1 cellular context compared by ENCODE assay signal in genomic region chr22:29334696-29335344, GRCh38.
TF ChIP-seq lines count a peak whose summit lies in the region.

No MANE protein-coding gene starts in this region.

TF ChIP-seq in HCT116, 20 proteins besides CTCF, POLR2A, EP300 and RAD21 (continued from another document):
- TF ChIP-seq REST (IDR thresholded peaks at IDR 0.05; ENCODE audit: low read depth) = no peak
- TF ChIP-seq SP1 (IDR thresholded peaks at IDR 0.05; ENCODE audit: low read depth) = no peak
- TF ChIP-seq TCF7L2 (IDR thresholded peaks at IDR 0.05; ENCODE audit: borderline replicate concordance, extremely low read depth, insufficient read depth, insufficient read length) = no peak
- no peak for TF ChIP-seq CBX3 (IDR thresholded peaks at IDR 0.05; ENCODE audit: low read depth)
- TF ChIP-seq ZFX (IDR thresholded peaks at IDR 0.05) = no peak
